Comparison of ENCODE assay signal across 1 cellular context in genomic region chr22:42926034-42926433, GRCh38.
TF ChIP-seq lines count a peak whose summit lies in the region.

No MANE protein-coding gene starts in this region.

TF ChIP-seq in endothelial cell of umbilical vein, 7 proteins besides CTCF, POLR2A, EP300 and RAD21 (continued from another document):
- no peak for TF ChIP-seq EZH2 (IDR thresholded peaks at IDR 0.05; ENCODE audit: borderline replicate concordance, low read depth, low read length, severe bottlenecking)
- TF ChIP-seq MYC (IDR thresholded peaks at IDR 0.05; ENCODE audit: low read depth, low read length) = no peak
- no peak for TF ChIP-seq MAX (IDR thresholded peaks at IDR 0.05; ENCODE audit: insufficient read depth, insufficient read length)
